10 cellular contexts compared by ENCODE assay signal in the genomic region with DNA sequence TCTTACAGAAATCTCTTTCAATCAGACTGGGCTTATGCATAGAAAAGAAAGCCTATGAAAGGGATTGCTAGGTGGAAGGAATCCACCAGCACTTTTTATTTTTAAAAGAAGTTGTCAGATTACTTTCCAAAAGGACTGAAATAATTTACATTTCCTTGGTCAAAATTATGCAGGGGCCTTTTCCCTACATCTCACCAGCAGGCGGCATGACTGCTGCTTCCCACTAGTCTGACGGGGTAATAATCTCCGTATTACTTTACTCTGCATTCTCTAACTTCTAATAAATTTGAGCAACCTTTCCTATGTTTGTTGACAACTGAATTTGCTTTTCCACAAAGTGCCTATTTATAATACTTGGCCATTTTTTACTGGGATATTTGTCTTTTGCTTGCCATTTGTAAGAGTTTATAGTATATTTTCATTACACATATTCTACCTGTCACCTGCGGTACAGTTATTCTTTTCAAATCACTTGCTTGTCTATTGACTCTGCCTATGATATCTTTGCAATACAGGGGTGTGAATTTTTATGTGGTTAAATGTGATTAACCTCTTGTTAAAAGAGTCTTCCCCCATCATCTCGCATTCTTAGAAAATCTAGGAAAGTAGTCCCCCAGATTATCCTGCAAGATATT. TPM values are rescaled to one million over a fixed set of nuclear protein-coding genes. Genes with fewer than 3 reads are reported as not detected.
DNase-seq lines count a peak whose midpoint lies in the region; ATAC-seq and TF ChIP-seq lines count a peak whose summit lies in the region.
"Had no signal": no experiment of that assay in that cellular context is flagged by ENCODE, and none has a peak within 500 bp of the region (broad histone marks: within the 10 kb centered on the region; RNA-seq: fewer than 3 reads in every experiment).

No MANE protein-coding gene starts in this region.

- WGBS in prostate gland, result 51% methylated on average over 5 of the region's 5 CpGs

- no peak overlapping the region for H3K27ac ChIP-seq in prostate gland

- no peaks in the 10 kb centered on the region for H3K27me3 Mint-ChIP-seq in chondrocyte (ENCODE audit: low read depth)

- no peak overlapping the region for H3K4me3 Mint-ChIP-seq in chondrocyte (ENCODE audit: unreplicated experiment)
- H3K4me3 Mint-ChIP-seq: activated B cell treated with CpG ODN at 0.5 μM for 24 hours had no signal

- no peaks in the 10 kb centered on the region for H3K36me3 Mint-ChIP-seq in chondrocyte (ENCODE audit: low read depth)

- H3K27me3 ChIP-seq in prostate gland (replicated peaks; ENCODE audit: insufficient read depth), result no peaks in the 10 kb centered on the region

- intact Hi-C loops in prostate gland (cut with DNase I), result loop anchor here (5.0 to 10.0 kb wide), 4 partner anchors 168 to 995 kb away; a partner anchor contains a TSS

- peak; percentile 86 for TF ChIP-seq CTCF in LNCAP (IDR thresholded peaks at IDR 0.05)
- TF ChIP-seq CTCF in chondrocyte (IDR thresholded peaks at IDR 0.05), result peak; percentile 88
- peak in 3 of 4 experiments; percentile 27 to 60 (median 50) for TF ChIP-seq CTCF in prostate gland (IDR thresholded peaks at IDR 0.05)

- no peaks in the 10 kb centered on the region for H3K4me1 Mint-ChIP-seq in chondrocyte (ENCODE audit: low read depth)
- H3K4me1 Mint-ChIP-seq: activated B cell treated with CpG ODN at 0.5 μM for 24 hours had no signal

- H3K9me3 ChIP-seq in prostate gland, result no peaks in the 10 kb centered on the region

- H3K4me3 ChIP-seq in prostate gland, result no peak overlapping the region

- TF ChIP-seq POLR2A in prostate gland (IDR thresholded peaks at IDR 0.05), result no peak

- no peak for ATAC-seq in GM19452 (IDR thresholded peaks at IDR 0.05; ENCODE audit: unreplicated experiment)
- ATAC-seq in GM18909 (IDR thresholded peaks at IDR 0.05; ENCODE audit: poor library complexity, unreplicated experiment), result no peak
- ATAC-seq: left colon had no signal

- no peaks in the 10 kb centered on the region for H3K4me1 ChIP-seq in prostate gland (replicated peaks)

- DNase-seq in SIG-M5 treated with dmso at 0.1 percent for 504 hours (lab: John Stamatoyannopoulos, UW; ENCODE audit: unreplicated experiment) (peak; percentile 3), SIG-M5 (lab: John Stamatoyannopoulos, UW) (no peak), chondrocyte (ENCODE audit: low spot score) (no peak), prostate gland (ENCODE audit: low spot score) (no peak)
- no peak for DNase-seq in activated CD4-positive, CD25-positive, alpha-beta regulatory T cell (lab: John Stamatoyannopoulos, UW)
- DNase-seq: activated B cell treated with CpG ODN at 0.5 μM for 24 hours had no signal

- no peaks in the 10 kb centered on the region for H3K36me3 ChIP-seq in prostate gland

- no peaks in the 10 kb centered on the region for H3K9me3 Mint-ChIP-seq in chondrocyte (ENCODE audit: low read depth)
- H3K9me3 Mint-ChIP-seq: activated B cell treated with CpG ODN at 0.5 μM for 24 hours had no signal

- H3K27ac Mint-ChIP-seq in chondrocyte (ENCODE audit: unreplicated experiment), result no peak overlapping the region
- H3K27ac Mint-ChIP-seq: activated B cell treated with CpG ODN at 0.5 μM for 24 hours had no signal

RNA-seq across cellular contexts. Expression of a gene that starts 51.9 kb away (rescaled TPM):
- total RNA-seq in chondrocyte (44.4 to 54.8 TPM (median 47.8 TPM) in 3 replicates), prostate gland (10 to 100 TPM; 58.4 to 76.6 TPM)
